ENCODE assay signal across 6 cellular contexts in the genomic region with DNA sequence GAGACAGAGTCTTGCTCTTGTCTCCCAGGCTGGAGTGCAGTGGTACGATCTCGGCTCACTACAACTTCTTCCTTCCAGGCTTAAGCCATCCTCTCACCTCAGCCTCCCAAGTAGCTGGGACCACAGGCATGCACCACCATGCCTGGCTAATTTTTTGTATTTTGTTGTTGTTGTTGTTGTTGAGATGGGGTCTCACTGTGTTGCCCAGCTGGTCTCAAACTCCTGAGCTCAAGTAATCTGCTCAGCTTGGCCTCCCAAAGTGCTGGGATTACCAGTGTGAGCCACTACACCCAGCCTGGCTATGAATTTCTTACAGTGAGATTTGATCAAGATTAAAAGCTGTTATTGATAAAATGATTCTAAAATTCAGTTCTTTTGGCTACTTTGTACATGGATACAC. TPM values are rescaled to one million over a fixed set of nuclear protein-coding genes. Genes with fewer than 3 reads are reported as not detected.
DNase-seq lines count a peak whose midpoint lies in the region; ATAC-seq and TF ChIP-seq lines count a peak whose summit lies in the region.
"Not testable (repeated sequence)": the region's sequence is repeated elsewhere in the genome, so short reads cannot be mapped to it uniquely, and the experiment has no call there.

No MANE protein-coding gene starts in this region.

- not testable (repeated sequence) for H3K9me3 ChIP-seq in HEK293 (ENCODE audit: control insufficient read depth, insufficient read depth, low read depth, low read length)

- H3K9me3 Mint-ChIP-seq in WTC11; activated CD8-positive, alpha-beta memory T cell treated with anti-CD3 and anti-CD28 coated beads, Interleukin-2, amount 10 ng/mL, durations not matched to agents 7 days and 5 days (ENCODE audit: low read depth); activated naive CD4-positive, alpha-beta T cell treated with anti-CD3 and anti-CD28 coated beads, Interleukin-2, amount 50 U/mL, for 72 hours; dendritic cell treated with granulocyte-macrophage colony-stimulating factor and Interleukin-4, amounts not matched to agents 40 ng/mL and 50 ng/mL, for 4 days; progenitor cell of endocrine pancreas (ENCODE audit: low read depth): not testable (repeated sequence)

- H3K4me1 ChIP-seq in HEK293 (ENCODE audit: control insufficient read depth, insufficient read depth, low read length), result not testable (repeated sequence)

- intact Hi-C loops in dendritic cell treated with granulocyte-macrophage colony-stimulating factor and Interleukin-4, amounts not matched to agents 40 ng/mL and 50 ng/mL, for 4 days (cut with micrococcal nuclease), result loop anchor here (5.0 kb wide), 2 partner anchors 33 to 42 kb away; no protein-coding TSS in a partner anchor

- POLR2A ChIA-PET in HEK293 (lab: Yijun Ruan, JAX), result interaction anchor here (1.0 to 1.7 kb wide), 2 partner anchors 10 to 44 kb away, joined by 4 to 5 read pairs; partner anchors contain the start of genes CAPRIN1 and NAT10
- POLR2A ChIA-PET in WTC11 (lab: Charles Lee), result interaction anchor here (1.0 kb wide), 1 partner anchor 11 kb away, joined by 3 read pairs; no protein-coding TSS in a partner anchor

- H3K4me3 ChIP-seq in HEK293 (ENCODE audit: low read depth, low read length), result not testable (repeated sequence)

- TF ChIP-seq CTCF in HEK293 (tag by site-specific recombination; IDR thresholded peaks at IDR 0.05); WTC11 (IDR thresholded peaks at IDR 0.05); progenitor cell of endocrine pancreas (IDR thresholded peaks at IDR 0.05; ENCODE audit: unreplicated experiment): not testable (repeated sequence)

- ATAC-seq in WTC11; activated CD8-positive, alpha-beta memory T cell treated with anti-CD3 and anti-CD28 coated beads, Interleukin-2, amount 10 ng/mL, durations not matched to agents 7 days and 5 days; activated naive CD4-positive, alpha-beta T cell treated with anti-CD3 and anti-CD28 coated beads, Interleukin-2, amount 50 U/mL, for 72 hours: not testable (repeated sequence)

- H3K27me3 Mint-ChIP-seq in WTC11 (ENCODE audit: low read depth); activated CD8-positive, alpha-beta memory T cell treated with anti-CD3 and anti-CD28 coated beads, Interleukin-2, amount 10 ng/mL, durations not matched to agents 7 days and 5 days; dendritic cell treated with granulocyte-macrophage colony-stimulating factor and Interleukin-4, amounts not matched to agents 40 ng/mL and 50 ng/mL, for 4 days; progenitor cell of endocrine pancreas: not testable (repeated sequence)

- H3K36me3 Mint-ChIP-seq in WTC11 (peaks cover 88% of the 10 kb centered on the region), progenitor cell of endocrine pancreas (ENCODE audit: insufficient read depth) (peaks cover 36% of the 10 kb centered on the region)
- H3K36me3 Mint-ChIP-seq in activated CD8-positive, alpha-beta memory T cell treated with anti-CD3 and anti-CD28 coated beads, Interleukin-2, amount 10 ng/mL, durations not matched to agents 7 days and 5 days, result peaks cover 63% of the 10 kb centered on the region
- H3K36me3 Mint-ChIP-seq in activated naive CD4-positive, alpha-beta T cell treated with anti-CD3 and anti-CD28 coated beads, Interleukin-2, amount 50 U/mL, for 72 hours, result peaks cover 9 to 24% of the 10 kb centered on the region in 2 donors
- peaks cover 99% of the 10 kb centered on the region for H3K36me3 Mint-ChIP-seq in dendritic cell treated with granulocyte-macrophage colony-stimulating factor and Interleukin-4, amounts not matched to agents 40 ng/mL and 50 ng/mL, for 4 days (ENCODE audit: low read depth)

- not testable (repeated sequence) for H3K27ac ChIP-seq in HEK293 (ENCODE audit: extremely low read depth, low read depth, low read length)

- not testable (repeated sequence) for H3K4me3 Mint-ChIP-seq in WTC11; activated CD8-positive, alpha-beta memory T cell treated with anti-CD3 and anti-CD28 coated beads, Interleukin-2, amount 10 ng/mL, durations not matched to agents 7 days and 5 days; dendritic cell treated with granulocyte-macrophage colony-stimulating factor and Interleukin-4, amounts not matched to agents 40 ng/mL and 50 ng/mL, for 4 days; progenitor cell of endocrine pancreas (ENCODE audit: low read depth)

- not testable (repeated sequence) for H3K27ac Mint-ChIP-seq in WTC11
- peak overlapping the region; percentile 6 for H3K27ac Mint-ChIP-seq in activated CD8-positive, alpha-beta memory T cell treated with anti-CD3 and anti-CD28 coated beads, Interleukin-2, amount 10 ng/mL, durations not matched to agents 7 days and 5 days
- peak overlapping the region; percentile 48 to 66 for H3K27ac Mint-ChIP-seq in activated naive CD4-positive, alpha-beta T cell treated with anti-CD3 and anti-CD28 coated beads, Interleukin-2, amount 50 U/mL, for 72 hours
- H3K27ac Mint-ChIP-seq in dendritic cell treated with granulocyte-macrophage colony-stimulating factor and Interleukin-4, amounts not matched to agents 40 ng/mL and 50 ng/mL, for 4 days, result peak overlapping the region; percentile 25
- H3K27ac Mint-ChIP-seq in progenitor cell of endocrine pancreas, result peak overlapping the region; percentile 45

- peaks cover 54 to 100% of the 10 kb centered on the region in 2 experiments for H3K36me3 ChIP-seq in HEK293 (ENCODE audit: control insufficient read depth in 2 of 2, insufficient read depth in 1 of 2, low read length in 2 of 2)

- DNase-seq in WTC11 (ENCODE audit: low spot score); activated CD8-positive, alpha-beta memory T cell treated with anti-CD3 and anti-CD28 coated beads, Interleukin-2, amount 10 ng/mL, durations not matched to agents 7 days and 5 days; activated naive CD4-positive, alpha-beta T cell treated with anti-CD3 and anti-CD28 coated beads, Interleukin-2, amount 50 U/mL, for 72 hours (ENCODE audit: low spot score in 2 of 2); progenitor cell of endocrine pancreas (ENCODE audit: low spot score, unreplicated experiment): not testable (repeated sequence)

- CTCF ChIA-PET in HEK293 (lab: Yijun Ruan, JAX); WTC11 (lab: Charles Lee): not testable (repeated sequence)
- CTCF ChIA-PET in activated CD8-positive, alpha-beta memory T cell treated with anti-CD3 and anti-CD28 coated beads, Interleukin-2, amount 10 ng/mL, durations not matched to agents 7 days and 5 days (lab: Charles Lee), result interaction anchor here (1.0 to 2.3 kb wide), 2 partner anchors 13 to 14 kb away, joined by 3 to 8 read pairs; no protein-coding TSS in a partner anchor

- not testable (repeated sequence) for H3K4me1 Mint-ChIP-seq in WTC11; activated CD8-positive, alpha-beta memory T cell treated with anti-CD3 and anti-CD28 coated beads, Interleukin-2, amount 10 ng/mL, durations not matched to agents 7 days and 5 days; dendritic cell treated with granulocyte-macrophage colony-stimulating factor and Interleukin-4, amounts not matched to agents 40 ng/mL and 50 ng/mL, for 4 days (ENCODE audit: low read depth); progenitor cell of endocrine pancreas (ENCODE audit: low read depth)

TF ChIP-seq in HEK293, 187 proteins besides CTCF, POLR2A, EP300 and RAD21:
- peak; percentile 82 for TF ChIP-seq ZNF121 (tag by site-specific recombination; IDR thresholded peaks at IDR 0.05)

TF ChIP-seq in WTC11, 78 proteins besides CTCF, POLR2A, EP300 and RAD21:
- peak; percentile 48; the same call in 1 of the 2 replicates for TF ChIP-seq ZNF121 (CRISPR knock-in tag; IDR thresholded peaks at IDR 0.05)

RNA-seq across cellular contexts. Expression of gene NAT10, which starts 10.5 kb away (rescaled TPM):
- total RNA-seq in WTC11 (2021) (70.8 to 75.5 TPM (median 74.7 TPM) in 3 replicates), progenitor cell of endocrine pancreas (59.2 and 64.5 TPM in 2 replicates)
- 10 to 100 TPM; 63.8 to 93.9 TPM for total RNA-seq in activated CD8-positive, alpha-beta memory T cell treated with anti-CD3 and anti-CD28 coated beads, Interleukin-2, amount 10 ng/mL, durations not matched to agents 7 days and 5 days
- total RNA-seq in activated naive CD4-positive, alpha-beta T cell treated with anti-CD3 and anti-CD28 coated beads, Interleukin-2, amount 50 U/mL, for 72 hours, result 100 to 1,000 TPM in 1 of 2 donors, 10 to 100 TPM in 1; 53.9 to 154 TPM

RNA-seq across cellular contexts. Expression of gene CAPRIN1, which starts 43.4 kb away (rescaled TPM):
- total RNA-seq in WTC11 (2021) (282 to 288 TPM (median 288 TPM) in 3 replicates), progenitor cell of endocrine pancreas (317 and 325 TPM in 2 replicates)
- 100 to 1,000 TPM; 227 to 267 TPM for total RNA-seq in activated CD8-positive, alpha-beta memory T cell treated with anti-CD3 and anti-CD28 coated beads, Interleukin-2, amount 10 ng/mL, durations not matched to agents 7 days and 5 days
- 100 to 1,000 TPM; 191 to 241 TPM for total RNA-seq in activated naive CD4-positive, alpha-beta T cell treated with anti-CD3 and anti-CD28 coated beads, Interleukin-2, amount 50 U/mL, for 72 hours
